ENCODE assay signal across 8 cellular contexts in the genomic region with DNA sequence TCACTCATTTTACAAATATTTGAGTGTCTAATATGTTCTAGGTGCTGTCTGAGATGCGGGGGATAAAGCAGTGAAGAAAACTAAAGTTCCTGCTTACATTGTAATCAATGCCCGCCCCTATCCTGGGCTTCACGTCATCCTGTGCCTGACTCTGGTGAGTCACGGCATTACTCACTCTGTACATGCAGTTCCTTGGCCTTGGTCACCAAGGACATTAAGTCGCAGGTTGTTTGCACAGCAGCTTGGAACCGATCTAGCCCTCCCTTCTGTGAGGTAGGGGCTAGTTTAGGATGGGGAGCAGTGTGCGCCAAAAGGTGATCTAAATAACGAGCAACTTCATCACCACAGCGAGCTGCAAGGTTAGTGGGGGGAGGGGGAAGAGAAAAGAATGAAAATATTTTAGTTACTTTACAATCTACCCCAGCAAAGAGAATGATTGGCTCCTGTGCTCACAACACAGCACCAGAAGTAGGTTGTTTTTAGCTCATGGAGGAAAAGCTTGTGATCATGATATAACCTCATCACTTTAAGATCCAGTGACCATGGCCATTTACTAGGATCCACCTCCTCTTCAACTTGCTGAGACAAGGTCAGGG. TPM values are rescaled to one million over a fixed set of nuclear protein-coding genes. Genes with fewer than 3 reads are reported as not detected.
DNase-seq lines count a peak whose midpoint lies in the region; ATAC-seq, FAIRE-seq and TF ChIP-seq lines count a peak whose summit lies in the region.

No MANE protein-coding gene starts in this region.

- no peaks in the 10 kb centered on the region for H3K9me3 ChIP-seq in Panc1 (ENCODE audit: control insufficient read depth, insufficient read depth, low read depth, low read length)
- H3K9me3 ChIP-seq in pancreas: no peaks in the 10 kb centered on the region

- in situ Hi-C loops in Panc1 (cut with HindIII; ENCODE audit: low pct_unique_long_range_greater_than_20kb, low sequenced_read_pairs): no loop called here

- WGBS in pancreas, 2 donors: 28 to 41% methylated on average over 9 of the region's 9 CpGs

- H3K4me1 ChIP-seq in Panc1 (ENCODE audit: control insufficient read depth, insufficient read depth, low read length): peaks cover 30% of the 10 kb centered on the region
- peaks cover 0 to 11% (median 6%) of the 10 kb centered on the region in 3 donors for H3K4me1 ChIP-seq in pancreas

- H3K4me3 ChIP-seq in Panc1 (ENCODE audit: low read depth in 2 of 2, low read length in 2 of 2): peak overlapping the region in 1 of 2 experiments; percentile 32; a peak in 2 of 4 replicates
- H3K4me3 ChIP-seq in cardiac fibroblast (replicated peaks in 1 of 2; ENCODE audit: low read depth in 2 of 2, low read length in 2 of 2): peak overlapping the region in 1 of 2 donors; percentile 41
- no peak overlapping the region for H3K4me3 ChIP-seq in pancreas

- CTCF ChIA-PET in Panc1 (lab: Charles Lee): no interaction called here

- DNase-seq in COLO829 (ENCODE audit: low spot score): peak; percentile 58
- peak; percentile 90 for DNase-seq in Panc1 (ENCODE audit: low read depth, low spot score)
- peak; percentile 87 to 89 for DNase-seq in cardiac fibroblast (ENCODE audit: low read depth in 2 of 2)
- DNase-seq in pancreas: peak; percentile 55 to 86 (median 80)
- no peak for DNase-seq in cerebellar cortex (ENCODE audit: low spot score)
- no peak for DNase-seq in GOT3 (lab: John Stamatoyannopoulos, UW)

- FAIRE-seq in pancreas (lab: Jason Lieb, UNC): no peak

- TF ChIP-seq CTCF in Panc1 (IDR thresholded peaks at IDR 0.05): no peak
- TF ChIP-seq CTCF in cardiac fibroblast (IDR thresholded peaks at IDR 0.05; ENCODE audit: low read depth, low read length): no peak
- TF ChIP-seq CTCF in pancreas (IDR thresholded peaks at IDR 0.05): no peak

- H3K27ac ChIP-seq in Panc1 (ENCODE audit: low read length): peak overlapping the region; percentile 80
- H3K27ac ChIP-seq in pancreas: peak overlapping the region; percentile 8 to 80 (median 58)

- POLR2A ChIA-PET in Panc1 (lab: Charles Lee): interaction anchor here (0.5 to 0.6 kb wide), 2 partner anchors 22 to 349 kb away, joined by 3 to 20 read pairs; no protein-coding TSS in a partner anchor

- BruUV-seq in Panc1 (replicated peaks; lab: Mats Ljungman, UMichigan): no TSS peak

- H3K27me3 ChIP-seq in Panc1 (ENCODE audit: control insufficient read depth, insufficient read depth, low read length) (no peaks in the 10 kb centered on the region), pancreas (no peaks in the 10 kb centered on the region)

- ATAC-seq in Panc1 (peak; percentile 96), pancreas (peak; percentile 95 to 98 (median 97)), HG03039 (IDR thresholded peaks at IDR 0.05; ENCODE audit: unreplicated experiment) (no peak), GM19455 (IDR thresholded peaks at IDR 0.05; ENCODE audit: unreplicated experiment) (no peak)

- H3K36me3 ChIP-seq in Panc1 (ENCODE audit: control insufficient read depth, insufficient read depth, low read length): no peaks in the 10 kb centered on the region
- no peaks in the 10 kb centered on the region for H3K36me3 ChIP-seq in pancreas

- intact Hi-C loops in Panc1 (cut with micrococcal nuclease; ENCODE audit: unreplicated experiment) (no loop called here), pancreas (cut with DNase I) (no loop called here)

RNA-seq across cellular contexts. Expression of a gene that starts 48.0 kb away (rescaled TPM):
- total RNA-seq in Panc1 (2021; ENCODE audit: unreplicated experiment) (33.5 TPM), pancreas (10 to 100 TPM in 5 of 6 donors, 1 to 10 TPM in 1; 8.5 to 17.2 (median 13.9) TPM)
- polyA plus RNA-seq in Panc1 (2012; ENCODE audit: insufficient read length): 30.0 TPM
- 10 to 100 TPM; 15.2 to 21.6 TPM for polyA plus RNA-seq in pancreas

Comparison
In these comparisons a context has a peak if more than half of its experiments do, and no peak if none do; other contexts are left out.
1. DNase-seq: peak in COLO829 (single experiment), Panc1 (single experiment), cardiac fibroblast (2 of 2) and pancreas (6 of 6); none in cerebellar cortex (single experiment) and GOT3 (single experiment).
2. ATAC-seq: peak in Panc1 (single experiment) and pancreas (4 of 4); none in HG03039 (single experiment) and GM19455 (single experiment).